ENCODE assay signal across 1 cellular context in the genomic region with DNA sequence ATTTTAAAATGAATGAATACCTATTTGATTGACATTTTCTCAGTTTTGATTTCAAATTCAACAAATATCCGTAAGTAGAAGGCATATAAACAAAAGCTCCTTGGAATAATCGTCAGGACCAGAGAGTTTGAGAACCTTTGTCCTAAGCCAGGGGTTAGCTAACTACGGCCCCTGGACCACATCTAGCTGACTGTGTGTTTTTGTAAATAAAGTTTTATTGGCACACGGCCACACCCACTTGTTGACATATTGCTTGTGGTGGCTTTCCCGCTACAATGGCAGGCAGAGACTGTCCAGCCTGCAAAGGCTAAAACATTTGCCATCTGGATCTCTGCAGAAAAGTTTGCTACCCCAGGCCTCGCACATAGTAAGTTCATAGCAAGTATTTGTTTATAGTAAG.
TF ChIP-seq lines count a peak whose summit lies in the region.

No MANE protein-coding gene starts in this region.

TF ChIP-seq in HepG2, 621 proteins besides CTCF, POLR2A, EP300 and RAD21 (continued from another document and continues in another):
- TF ChIP-seq, protein P1, sequence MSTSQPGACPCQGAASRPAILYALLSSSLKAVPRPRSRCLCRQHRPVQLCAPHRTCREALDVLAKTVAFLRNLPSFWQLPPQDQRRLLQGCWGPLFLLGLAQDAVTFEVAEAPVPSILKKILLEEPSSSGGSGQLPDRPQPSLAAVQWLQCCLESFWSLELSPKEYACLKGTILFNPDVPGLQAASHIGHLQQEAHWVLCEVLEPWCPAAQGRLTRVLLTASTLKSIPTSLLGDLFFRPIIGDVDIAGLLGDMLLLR (CRISPR knock-in tag; IDR thresholded peaks at IDR 0.05) = no peak
- TF ChIP-seq MTF2 (CRISPR knock-in tag; IDR thresholded peaks at IDR 0.05; ENCODE audit: borderline replicate concordance) = no peak
- TF ChIP-seq, protein P2, sequence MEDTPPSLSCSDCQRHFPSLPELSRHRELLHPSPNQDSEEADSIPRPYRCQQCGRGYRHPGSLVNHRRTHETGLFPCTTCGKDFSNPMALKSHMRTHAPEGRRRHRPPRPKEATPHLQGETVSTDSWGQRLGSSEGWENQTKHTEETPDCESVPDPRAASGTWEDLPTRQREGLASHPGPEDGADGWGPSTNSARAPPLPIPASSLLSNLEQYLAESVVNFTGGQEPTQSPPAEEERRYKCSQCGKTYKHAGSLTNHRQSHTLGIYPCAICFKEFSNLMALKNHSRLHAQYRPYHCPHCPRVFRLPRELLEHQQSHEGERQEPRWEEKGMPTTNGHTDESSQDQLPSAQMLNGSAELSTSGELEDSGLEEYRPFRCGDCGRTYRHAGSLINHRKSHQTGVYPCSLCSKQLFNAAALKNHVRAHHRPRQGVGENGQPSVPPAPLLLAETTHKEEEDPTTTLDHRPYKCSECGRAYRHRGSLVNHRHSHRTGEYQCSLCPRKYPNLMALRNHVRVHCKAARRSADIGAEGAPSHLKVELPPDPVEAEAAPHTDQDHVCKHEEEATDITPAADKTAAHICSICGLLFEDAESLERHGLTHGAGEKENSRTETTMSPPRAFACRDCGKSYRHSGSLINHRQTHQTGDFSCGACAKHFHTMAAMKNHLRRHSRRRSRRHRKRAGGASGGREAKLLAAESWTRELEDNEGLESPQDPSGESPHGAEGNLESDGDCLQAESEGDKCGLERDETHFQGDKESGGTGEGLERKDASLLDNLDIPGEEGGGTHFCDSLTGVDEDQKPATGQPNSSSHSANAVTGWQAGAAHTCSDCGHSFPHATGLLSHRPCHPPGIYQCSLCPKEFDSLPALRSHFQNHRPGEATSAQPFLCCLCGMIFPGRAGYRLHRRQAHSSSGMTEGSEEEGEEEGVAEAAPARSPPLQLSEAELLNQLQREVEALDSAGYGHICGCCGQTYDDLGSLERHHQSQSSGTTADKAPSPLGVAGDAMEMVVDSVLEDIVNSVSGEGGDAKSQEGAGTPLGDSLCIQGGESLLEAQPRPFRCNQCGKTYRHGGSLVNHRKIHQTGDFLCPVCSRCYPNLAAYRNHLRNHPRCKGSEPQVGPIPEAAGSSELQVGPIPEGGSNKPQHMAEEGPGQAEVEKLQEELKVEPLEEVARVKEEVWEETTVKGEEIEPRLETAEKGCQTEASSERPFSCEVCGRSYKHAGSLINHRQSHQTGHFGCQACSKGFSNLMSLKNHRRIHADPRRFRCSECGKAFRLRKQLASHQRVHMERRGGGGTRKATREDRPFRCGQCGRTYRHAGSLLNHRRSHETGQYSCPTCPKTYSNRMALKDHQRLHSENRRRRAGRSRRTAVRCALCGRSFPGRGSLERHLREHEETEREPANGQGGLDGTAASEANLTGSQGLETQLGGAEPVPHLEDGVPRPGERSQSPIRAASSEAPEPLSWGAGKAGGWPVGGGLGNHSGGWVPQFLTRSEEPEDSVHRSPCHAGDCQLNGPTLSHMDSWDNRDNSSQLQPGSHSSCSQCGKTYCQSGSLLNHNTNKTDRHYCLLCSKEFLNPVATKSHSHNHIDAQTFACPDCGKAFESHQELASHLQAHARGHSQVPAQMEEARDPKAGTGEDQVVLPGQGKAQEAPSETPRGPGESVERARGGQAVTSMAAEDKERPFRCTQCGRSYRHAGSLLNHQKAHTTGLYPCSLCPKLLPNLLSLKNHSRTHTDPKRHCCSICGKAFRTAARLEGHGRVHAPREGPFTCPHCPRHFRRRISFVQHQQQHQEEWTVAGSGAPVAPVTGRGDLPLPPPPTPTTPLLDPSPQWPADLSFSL (CRISPR knock-in tag; IDR thresholded peaks at IDR 0.05) = no peak
- TF ChIP-seq, protein P3, sequence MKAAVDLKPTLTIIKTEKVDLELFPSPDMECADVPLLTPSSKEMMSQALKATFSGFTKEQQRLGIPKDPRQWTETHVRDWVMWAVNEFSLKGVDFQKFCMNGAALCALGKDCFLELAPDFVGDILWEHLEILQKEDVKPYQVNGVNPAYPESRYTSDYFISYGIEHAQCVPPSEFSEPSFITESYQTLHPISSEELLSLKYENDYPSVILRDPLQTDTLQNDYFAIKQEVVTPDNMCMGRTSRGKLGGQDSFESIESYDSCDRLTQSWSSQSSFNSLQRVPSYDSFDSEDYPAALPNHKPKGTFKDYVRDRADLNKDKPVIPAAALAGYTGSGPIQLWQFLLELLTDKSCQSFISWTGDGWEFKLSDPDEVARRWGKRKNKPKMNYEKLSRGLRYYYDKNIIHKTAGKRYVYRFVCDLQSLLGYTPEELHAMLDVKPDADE (CRISPR knock-in tag; IDR thresholded peaks at IDR 0.05) = no peak
- TF ChIP-seq, protein P4, sequence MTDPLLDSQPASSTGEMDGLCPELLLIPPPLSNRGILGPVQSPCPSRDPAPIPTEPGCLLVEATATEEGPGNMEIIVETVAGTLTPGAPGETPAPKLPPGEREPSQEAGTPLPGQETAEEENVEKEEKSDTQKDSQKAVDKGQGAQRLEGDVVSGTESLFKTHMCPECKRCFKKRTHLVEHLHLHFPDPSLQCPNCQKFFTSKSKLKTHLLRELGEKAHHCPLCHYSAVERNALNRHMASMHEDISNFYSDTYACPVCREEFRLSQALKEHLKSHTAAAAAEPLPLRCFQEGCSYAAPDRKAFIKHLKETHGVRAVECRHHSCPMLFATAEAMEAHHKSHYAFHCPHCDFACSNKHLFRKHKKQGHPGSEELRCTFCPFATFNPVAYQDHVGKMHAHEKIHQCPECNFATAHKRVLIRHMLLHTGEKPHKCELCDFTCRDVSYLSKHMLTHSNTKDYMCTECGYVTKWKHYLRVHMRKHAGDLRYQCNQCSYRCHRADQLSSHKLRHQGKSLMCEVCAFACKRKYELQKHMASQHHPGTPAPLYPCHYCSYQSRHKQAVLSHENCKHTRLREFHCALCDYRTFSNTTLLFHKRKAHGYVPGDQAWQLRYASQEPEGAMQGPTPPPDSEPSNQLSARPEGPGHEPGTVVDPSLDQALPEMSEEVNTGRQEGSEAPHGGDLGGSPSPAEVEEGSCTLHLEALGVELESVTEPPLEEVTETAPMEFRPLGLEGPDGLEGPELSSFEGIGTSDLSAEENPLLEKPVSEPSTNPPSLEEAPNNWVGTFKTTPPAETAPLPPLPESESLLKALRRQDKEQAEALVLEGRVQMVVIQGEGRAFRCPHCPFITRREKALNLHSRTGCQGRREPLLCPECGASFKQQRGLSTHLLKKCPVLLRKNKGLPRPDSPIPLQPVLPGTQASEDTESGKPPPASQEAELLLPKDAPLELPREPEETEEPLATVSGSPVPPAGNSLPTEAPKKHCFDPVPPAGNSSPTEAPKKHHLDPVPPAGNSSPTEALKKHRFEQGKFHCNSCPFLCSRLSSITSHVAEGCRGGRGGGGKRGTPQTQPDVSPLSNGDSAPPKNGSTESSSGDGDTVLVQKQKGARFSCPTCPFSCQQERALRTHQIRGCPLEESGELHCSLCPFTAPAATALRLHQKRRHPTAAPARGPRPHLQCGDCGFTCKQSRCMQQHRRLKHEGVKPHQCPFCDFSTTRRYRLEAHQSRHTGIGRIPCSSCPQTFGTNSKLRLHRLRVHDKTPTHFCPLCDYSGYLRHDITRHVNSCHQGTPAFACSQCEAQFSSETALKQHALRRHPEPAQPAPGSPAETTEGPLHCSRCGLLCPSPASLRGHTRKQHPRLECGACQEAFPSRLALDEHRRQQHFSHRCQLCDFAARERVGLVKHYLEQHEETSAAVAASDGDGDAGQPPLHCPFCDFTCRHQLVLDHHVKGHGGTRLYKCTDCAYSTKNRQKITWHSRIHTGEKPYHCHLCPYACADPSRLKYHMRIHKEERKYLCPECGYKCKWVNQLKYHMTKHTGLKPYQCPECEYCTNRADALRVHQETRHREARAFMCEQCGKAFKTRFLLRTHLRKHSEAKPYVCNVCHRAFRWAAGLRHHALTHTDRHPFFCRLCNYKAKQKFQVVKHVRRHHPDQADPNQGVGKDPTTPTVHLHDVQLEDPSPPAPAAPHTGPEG (CRISPR knock-in tag; IDR thresholded peaks at IDR 0.05) = no peak
- no peak for TF ChIP-seq BHLHE40 (IDR thresholded peaks at IDR 0.05; ENCODE audit: low read length)
- TF ChIP-seq, protein P5, sequence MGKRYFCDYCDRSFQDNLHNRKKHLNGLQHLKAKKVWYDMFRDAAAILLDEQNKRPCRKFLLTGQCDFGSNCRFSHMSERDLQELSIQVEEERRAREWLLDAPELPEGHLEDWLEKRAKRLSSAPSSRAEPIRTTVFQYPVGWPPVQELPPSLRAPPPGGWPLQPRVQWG (CRISPR knock-in tag; IDR thresholded peaks at IDR 0.05; ENCODE audit: borderline replicate concordance, low read depth) = no peak
- TF ChIP-seq GTF2F1 (IDR thresholded peaks at IDR 0.05; ENCODE audit: low read length) = no peak
- TF ChIP-seq, protein P6, sequence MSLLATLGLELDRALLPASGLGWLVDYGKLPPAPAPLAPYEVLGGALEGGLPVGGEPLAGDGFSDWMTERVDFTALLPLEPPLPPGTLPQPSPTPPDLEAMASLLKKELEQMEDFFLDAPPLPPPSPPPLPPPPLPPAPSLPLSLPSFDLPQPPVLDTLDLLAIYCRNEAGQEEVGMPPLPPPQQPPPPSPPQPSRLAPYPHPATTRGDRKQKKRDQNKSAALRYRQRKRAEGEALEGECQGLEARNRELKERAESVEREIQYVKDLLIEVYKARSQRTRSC (CRISPR knock-in tag; IDR thresholded peaks at IDR 0.05; ENCODE audit: low read depth) = no peak
- no peak for TF ChIP-seq TP53 (CRISPR knock-in tag; conservative IDR thresholded peaks at IDR 0.05)
- no peak for TF ChIP-seq ZNF605 (CRISPR knock-in tag; IDR thresholded peaks at IDR 0.05)
- TF ChIP-seq KAT8 (CRISPR knock-in tag; IDR thresholded peaks at IDR 0.05) = no peak
- no peak for TF ChIP-seq FOXA1 (IDR thresholded peaks at IDR 0.05)
- TF ChIP-seq FOXA1 (CRISPR knock-in tag; IDR thresholded peaks at IDR 0.05) = peak; percentile 81
- TF ChIP-seq SMYD3 (CRISPR knock-in tag; IDR thresholded peaks at IDR 0.05) = no peak
- no peak for TF ChIP-seq ZNF12 (CRISPR knock-in tag; IDR thresholded peaks at IDR 0.05)
- TF ChIP-seq MAFK (conservative IDR thresholded peaks at IDR 0.05 in 1 of 2, IDR thresholded peaks at IDR 0.05 in 1 of 2; ENCODE audit: low read length in 2 of 2) = peak; percentile 74 to 78
- TF ChIP-seq, protein P7, sequence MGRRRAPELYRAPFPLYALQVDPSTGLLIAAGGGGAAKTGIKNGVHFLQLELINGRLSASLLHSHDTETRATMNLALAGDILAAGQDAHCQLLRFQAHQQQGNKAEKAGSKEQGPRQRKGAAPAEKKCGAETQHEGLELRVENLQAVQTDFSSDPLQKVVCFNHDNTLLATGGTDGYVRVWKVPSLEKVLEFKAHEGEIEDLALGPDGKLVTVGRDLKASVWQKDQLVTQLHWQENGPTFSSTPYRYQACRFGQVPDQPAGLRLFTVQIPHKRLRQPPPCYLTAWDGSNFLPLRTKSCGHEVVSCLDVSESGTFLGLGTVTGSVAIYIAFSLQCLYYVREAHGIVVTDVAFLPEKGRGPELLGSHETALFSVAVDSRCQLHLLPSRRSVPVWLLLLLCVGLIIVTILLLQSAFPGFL (CRISPR knock-in tag; IDR thresholded peaks at IDR 0.05) = no peak
- TF ChIP-seq SIX1 (CRISPR knock-in tag; IDR thresholded peaks at IDR 0.05; ENCODE audit: borderline replicate concordance) = no peak
- no peak for TF ChIP-seq POLR2AphosphoS2 (IDR thresholded peaks at IDR 0.05; ENCODE audit: low read depth, low read length)
- peak; percentile 38; the same call in 1 of the 2 replicates for TF ChIP-seq CHD4 (IDR thresholded peaks at IDR 0.05; ENCODE audit: borderline replicate concordance, low read length)
- TF ChIP-seq RXRB (CRISPR knock-in tag; IDR thresholded peaks at IDR 0.05; ENCODE audit: borderline replicate concordance) = 0 out of 2 replicates have a peak, but pooled peaks have one; percentile 19
- TF ChIP-seq NR2F6 (IDR thresholded peaks at IDR 0.05) = no peak
- no peak for TF ChIP-seq NR2F6 (CRISPR knock-in tag; IDR thresholded peaks at IDR 0.05)
- TF ChIP-seq ZNF44 (CRISPR knock-in tag; IDR thresholded peaks at IDR 0.05) = no peak
- TF ChIP-seq MAFF (IDR thresholded peaks at IDR 0.05; ENCODE audit: low read depth, low read length) = peak; percentile 87
- no peak for TF ChIP-seq MLLT10 (CRISPR knock-in tag; IDR thresholded peaks at IDR 0.05)
- TF ChIP-seq ZNF589 (CRISPR knock-in tag; conservative IDR thresholded peaks at IDR 0.05) = no peak
- TF ChIP-seq ZNF83 (CRISPR knock-in tag; IDR thresholded peaks at IDR 0.05; ENCODE audit: borderline replicate concordance) = no peak
- no peak for TF ChIP-seq TBL1XR1 (IDR thresholded peaks at IDR 0.05; ENCODE audit: borderline replicate concordance, low read length, partially characterized antibody)
- no peak for TF ChIP-seq HHEX (CRISPR knock-in tag; IDR thresholded peaks at IDR 0.05)
- no peak for TF ChIP-seq ZNF180 (CRISPR knock-in tag; IDR thresholded peaks at IDR 0.05; ENCODE audit: borderline replicate concordance, low read depth)
- TF ChIP-seq CBFB (CRISPR knock-in tag; IDR thresholded peaks at IDR 0.05) = no peak
- TF ChIP-seq SETDB1 (CRISPR knock-in tag; IDR thresholded peaks at IDR 0.05; ENCODE audit: borderline replicate concordance) = no peak
- peak; percentile 81 for TF ChIP-seq KLF12 (CRISPR knock-in tag; IDR thresholded peaks at IDR 0.05; ENCODE audit: borderline replicate concordance)
- no peak for TF ChIP-seq ZNF251 (CRISPR knock-in tag; IDR thresholded peaks at IDR 0.05)
- TF ChIP-seq, protein P8, sequence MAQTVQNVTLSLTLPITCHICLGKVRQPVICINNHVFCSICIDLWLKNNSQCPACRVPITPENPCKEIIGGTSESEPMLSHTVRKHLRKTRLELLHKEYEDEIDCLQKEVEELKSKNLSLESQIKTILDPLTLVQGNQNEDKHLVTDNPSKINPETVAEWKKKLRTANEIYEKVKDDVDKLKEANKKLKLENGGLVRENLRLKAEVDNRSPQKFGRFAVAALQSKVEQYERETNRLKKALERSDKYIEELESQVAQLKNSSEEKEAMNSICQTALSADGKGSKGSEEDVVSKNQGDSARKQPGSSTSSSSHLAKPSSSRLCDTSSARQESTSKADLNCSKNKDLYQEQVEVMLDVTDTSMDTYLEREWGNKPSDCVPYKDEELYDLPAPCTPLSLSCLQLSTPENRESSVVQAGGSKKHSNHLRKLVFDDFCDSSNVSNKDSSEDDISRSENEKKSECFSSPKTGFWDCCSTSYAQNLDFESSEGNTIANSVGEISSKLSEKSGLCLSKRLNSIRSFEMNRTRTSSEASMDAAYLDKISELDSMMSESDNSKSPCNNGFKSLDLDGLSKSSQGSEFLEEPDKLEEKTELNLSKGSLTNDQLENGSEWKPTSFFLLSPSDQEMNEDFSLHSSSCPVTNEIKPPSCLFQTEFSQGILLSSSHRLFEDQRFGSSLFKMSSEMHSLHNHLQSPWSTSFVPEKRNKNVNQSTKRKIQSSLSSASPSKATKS (CRISPR knock-in tag; IDR thresholded peaks at IDR 0.05) = no peak
